In genomic region chr2:141871913-141872634, GRCh38 we compare ENCODE assay signal across 28 cellular contexts.
"Had no signal": no experiment of that assay in that cellular context is flagged by ENCODE, and none has a peak within 500 bp of the region (broad histone marks: within the 10 kb centered on the region; RNA-seq: fewer than 3 reads in every experiment).

No MANE protein-coding gene starts in this region.

- ATAC-seq: activated CD4-positive, CD25-positive, alpha-beta regulatory T cell treated with anti-CD3 and anti-CD28 coated beads, Interleukin-2, amount 50 U/mL, for 24 hours; activated CD8-positive, alpha-beta T cell treated with anti-CD3 and anti-CD28 coated beads for 36 hours; activated T-cell treated with anti-CD3 and anti-CD28 coated beads, Interleukin-2, amount 50 U/mL, for 72 hours had no signal

- H3K27me3 ChIP-seq: breast epithelium, colonic mucosa, Peyer's patch, SJCRH30 had no signal

- H3K4me1 ChIP-seq: breast epithelium, colonic mucosa, Peyer's patch, SJCRH30 had no signal

- H3K9ac ChIP-seq: SK-N-SH had no signal

- H3K36me3 Mint-ChIP-seq: activated naive CD4-positive, alpha-beta T cell treated with anti-CD3 and anti-CD28 coated beads, Interleukin-2, amount 10 ng/mL, durations not matched to agents 7 days and 5 days had no signal

- H3K9me3 ChIP-seq: breast epithelium, colonic mucosa, Peyer's patch, SK-N-SH had no signal

- H3K4me3 Mint-ChIP-seq: activated CD8-positive, alpha-beta T cell treated with anti-CD3 and anti-CD28 coated beads for 36 hours; activated naive CD4-positive, alpha-beta T cell treated with anti-CD3 and anti-CD28 coated beads, Interleukin-2, amount 10 ng/mL, durations not matched to agents 7 days and 5 days; activated T-cell treated with anti-CD3 and anti-CD28 coated beads, Interleukin-2, amount 50 U/mL, for 72 hours had no signal

- H3K4me3 ChIP-seq: breast epithelium, colonic mucosa, Peyer's patch, SJCRH30 had no signal

- H3K4me1 Mint-ChIP-seq: activated naive CD4-positive, alpha-beta T cell treated with anti-CD3 and anti-CD28 coated beads, Interleukin-2, amount 10 ng/mL, durations not matched to agents 7 days and 5 days had no signal

- H3K27me3 Mint-ChIP-seq: activated CD8-positive, alpha-beta T cell treated with anti-CD3 and anti-CD28 coated beads for 36 hours; activated naive CD4-positive, alpha-beta T cell treated with anti-CD3 and anti-CD28 coated beads, Interleukin-2, amount 10 ng/mL, durations not matched to agents 7 days and 5 days had no signal

- H3K36me3 ChIP-seq: breast epithelium, colonic mucosa, Peyer's patch, SJCRH30, WERI-Rb-1 had no signal

- DNase-seq: activated CD4-positive, alpha-beta T cell treated with anti-CD3 and anti-CD28 coated beads for 4 hours; activated CD8-positive, alpha-beta memory T cell treated with anti-CD3 and anti-CD28 coated beads, Interleukin-2, amount 50 U/mL, for 4 hours; activated CD8-positive, alpha-beta T cell treated with anti-CD3 and anti-CD28 coated beads for 36 hours; activated gamma-delta T cell treated with Interleukin-2 at 50 U/mL for 16 hours; activated naive CD4-positive, alpha-beta T cell treated with anti-CD3 and anti-CD28 coated beads, Interleukin-2, amount 10 ng/mL, durations not matched to agents 7 days and 5 days; activated T-cell treated with anti-CD3 and anti-CD28 coated beads, Interleukin-2, amount 50 U/mL, for 72 hours; aorta; caudate nucleus; colonic mucosa; NCI-H1092; NCI-H1694; NCI-H2029; NCI-H2107; NCI-H2171 treated with DMSO at 0.1 percent for 48 hours; NCI-H226; NCI-H526 treated with DMSO at 0.1 percent for 48 hours; NCI-H82; NK-92 treated with Interleukin-12 subunit alpha and Interleukin-12 subunit beta, amount 100 ng/mL, for 24 hours; Peyer's patch; Right ventricle myocardium superior; SJCRH30; SK-N-SH; T-helper 1 cell; WERI-Rb-1 had no signal

- H3K27ac ChIP-seq: breast epithelium, colonic mucosa, Peyer's patch, RWPE1, SJCRH30, WERI-Rb-1 had no signal

- H3K27ac Mint-ChIP-seq: activated CD8-positive, alpha-beta T cell treated with anti-CD3 and anti-CD28 coated beads for 36 hours; activated naive CD4-positive, alpha-beta T cell treated with anti-CD3 and anti-CD28 coated beads, Interleukin-2, amount 10 ng/mL, durations not matched to agents 7 days and 5 days; activated T-cell treated with anti-CD3 and anti-CD28 coated beads, Interleukin-2, amount 50 U/mL, for 72 hours; activated T-helper 2 cell treated with anti-CD3 and anti-CD28 coated beads, Interferon-gamma antibody, Interleukin-2, Interleukin-4, amounts not matched to agents 10 μg/mL and 5 μg/mL and 100 μg/mL, durations not matched to agents 14 hours and 24 hours and 36 hours had no signal
